1 cellular context compared by ENCODE assay signal in genomic region chr1:174358786-174359453, GRCh38.
A peak's percentile ranks its signal among the peaks of the same experiment; 100 is the strongest.
TF ChIP-seq lines count a peak whose summit lies in the region.

No MANE protein-coding gene starts in this region.

TF ChIP-seq in K562, 482 proteins besides CTCF, POLR2A, EP300 and RAD21 (continued from another document):
- TF ChIP-seq ZNF609 (CRISPR knock-in tag; IDR thresholded peaks at IDR 0.05; ENCODE audit: borderline replicate concordance): no peak
- TF ChIP-seq HDAC2 (IDR thresholded peaks at IDR 0.05): no peak
- TF ChIP-seq NFIC (IDR thresholded peaks at IDR 0.05): peak; percentile 98
- TF ChIP-seq PBX2 (CRISPR knock-in tag; IDR thresholded peaks at IDR 0.05; ENCODE audit: low read depth): no peak
- TF ChIP-seq PBX2 (tag; conservative IDR thresholded peaks at IDR 0.05; ENCODE audit: low read depth): no peak
- no peak for TF ChIP-seq WHSC1 (IDR thresholded peaks at IDR 0.05; ENCODE audit: low read length)
- TF ChIP-seq NFIX (CRISPR knock-in tag; IDR thresholded peaks at IDR 0.05; ENCODE audit: low read depth): peak; percentile 96
- TF ChIP-seq ZFP1 (CRISPR knock-in tag; IDR thresholded peaks at IDR 0.05): no peak
TF ChIP-seq in K562: peak in this region for 2.
